In genomic region chr7:2307690-2308107, GRCh38 we compare ENCODE assay signal across 1 cellular context.
TF ChIP-seq lines count a peak whose summit lies in the region.

No MANE protein-coding gene starts in this region.

TF ChIP-seq in IMR-90, 13 proteins besides CTCF, POLR2A, EP300 and RAD21 (continued from another document):
- TF ChIP-seq ELK1 (IDR thresholded peaks at IDR 0.05; ENCODE audit: borderline replicate concordance, low read depth, low read length), result no peak
